Comparison of ENCODE assay signal across 1 cellular context in the genomic region with DNA sequence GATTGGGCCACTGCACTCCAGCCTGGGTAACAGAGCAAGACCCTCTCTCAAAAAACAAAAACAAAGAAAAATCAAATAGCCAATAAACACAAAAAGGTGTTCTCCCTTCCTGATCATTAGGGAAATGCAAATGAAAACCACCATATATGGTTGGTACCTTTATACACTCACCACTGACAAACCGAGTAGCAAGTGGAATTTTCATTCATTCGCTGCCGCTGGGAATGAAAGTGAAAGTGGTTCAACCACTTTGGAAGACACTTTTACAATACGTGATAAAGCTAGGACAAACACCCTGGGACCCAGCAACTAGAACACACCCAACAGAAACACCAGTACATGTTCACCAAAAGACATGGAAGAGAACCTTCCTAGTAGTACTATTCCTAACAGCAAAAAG.
TF ChIP-seq lines count a peak whose summit lies in the region.

No MANE protein-coding gene starts in this region.

TF ChIP-seq in GM12878, 131 proteins besides CTCF, POLR2A, EP300 and RAD21 (continued from another document):
- no peak for TF ChIP-seq IKZF2 (IDR thresholded peaks at IDR 0.05)
- no peak for TF ChIP-seq JUND (IDR thresholded peaks at IDR 0.05; ENCODE audit: low read depth, low read length)
- TF ChIP-seq, protein P1, sequence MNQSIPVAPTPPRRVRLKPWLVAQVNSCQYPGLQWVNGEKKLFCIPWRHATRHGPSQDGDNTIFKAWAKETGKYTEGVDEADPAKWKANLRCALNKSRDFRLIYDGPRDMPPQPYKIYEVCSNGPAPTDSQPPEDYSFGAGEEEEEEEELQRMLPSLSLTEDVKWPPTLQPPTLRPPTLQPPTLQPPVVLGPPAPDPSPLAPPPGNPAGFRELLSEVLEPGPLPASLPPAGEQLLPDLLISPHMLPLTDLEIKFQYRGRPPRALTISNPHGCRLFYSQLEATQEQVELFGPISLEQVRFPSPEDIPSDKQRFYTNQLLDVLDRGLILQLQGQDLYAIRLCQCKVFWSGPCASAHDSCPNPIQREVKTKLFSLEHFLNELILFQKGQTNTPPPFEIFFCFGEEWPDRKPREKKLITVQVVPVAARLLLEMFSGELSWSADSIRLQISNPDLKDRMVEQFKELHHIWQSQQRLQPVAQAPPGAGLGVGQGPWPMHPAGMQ (IDR thresholded peaks at IDR 0.05; ENCODE audit: borderline replicate concordance) = no peak
- no peak for TF ChIP-seq IRF4 (IDR thresholded peaks at IDR 0.05; ENCODE audit: low read depth, low read length)
- no peak for TF ChIP-seq DPF2 (IDR thresholded peaks at IDR 0.05)
- TF ChIP-seq CBX3 (IDR thresholded peaks at IDR 0.05; ENCODE audit: borderline replicate concordance, low read depth) = no peak
- TF ChIP-seq RAD51 (IDR thresholded peaks at IDR 0.05) = no peak
- TF ChIP-seq RCOR1 (conservative IDR thresholded peaks at IDR 0.05; ENCODE audit: low read depth, low read length) = no peak
- TF ChIP-seq BRCA1 (IDR thresholded peaks at IDR 0.05; ENCODE audit: low read depth, low read length) = no peak
